1 cellular context compared by ENCODE assay signal in the genomic region with DNA sequence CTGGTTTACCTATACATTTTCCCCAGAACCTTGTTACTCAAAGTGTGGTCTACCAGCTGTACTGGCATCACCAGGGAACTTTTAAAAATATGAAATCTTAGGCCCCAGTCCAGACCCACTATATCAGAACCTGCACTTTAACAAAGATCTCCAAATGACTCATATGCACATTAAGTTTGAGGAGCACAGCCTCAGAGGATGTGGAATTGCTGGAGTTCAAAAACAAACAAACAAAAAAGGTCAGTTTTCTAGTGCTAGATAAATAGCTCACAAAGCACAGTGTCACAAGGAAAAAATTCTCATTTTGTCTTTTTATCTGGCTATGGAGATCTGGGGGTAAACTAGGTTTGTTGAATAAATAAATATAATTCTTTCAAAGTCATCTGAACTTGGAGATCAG.
TF ChIP-seq lines count a peak whose summit lies in the region.

No MANE protein-coding gene starts in this region.

TF ChIP-seq in IMR-90, 13 proteins besides CTCF, POLR2A, EP300 and RAD21:
- no peak for TF ChIP-seq ELK1 (IDR thresholded peaks at IDR 0.05; ENCODE audit: borderline replicate concordance, low read depth, low read length)
- TF ChIP-seq SMC3 (IDR thresholded peaks at IDR 0.05; ENCODE audit: low read depth, low read length): no peak
- no peak for TF ChIP-seq MXI1 (IDR thresholded peaks at IDR 0.05; ENCODE audit: borderline replicate concordance, low read depth, low read length)
- no peak for TF ChIP-seq NFE2L2 (IDR thresholded peaks at IDR 0.05; ENCODE audit: low read depth, low read length)
- no peak for TF ChIP-seq MAFK (IDR thresholded peaks at IDR 0.05; ENCODE audit: low read depth, low read length)
- TF ChIP-seq FOS (IDR thresholded peaks at IDR 0.05; ENCODE audit: low read depth, low read length): no peak
- TF ChIP-seq BHLHE40 (IDR thresholded peaks at IDR 0.05; ENCODE audit: low read depth, low read length): no peak
- TF ChIP-seq MAZ (IDR thresholded peaks at IDR 0.05; ENCODE audit: borderline replicate concordance, low read depth, low read length): no peak
- TF ChIP-seq CHD1 (IDR thresholded peaks at IDR 0.05; ENCODE audit: low read depth, low read length): no peak
- TF ChIP-seq RCOR1 (IDR thresholded peaks at IDR 0.05; ENCODE audit: insufficient replicate concordance, low read length): no peak
- no peak for TF ChIP-seq CEBPB (IDR thresholded peaks at IDR 0.05; ENCODE audit: low read depth, low read length)
- TF ChIP-seq RFX5 (IDR thresholded peaks at IDR 0.05; ENCODE audit: low read depth, low read length): no peak
- TF ChIP-seq, protein P1, sequence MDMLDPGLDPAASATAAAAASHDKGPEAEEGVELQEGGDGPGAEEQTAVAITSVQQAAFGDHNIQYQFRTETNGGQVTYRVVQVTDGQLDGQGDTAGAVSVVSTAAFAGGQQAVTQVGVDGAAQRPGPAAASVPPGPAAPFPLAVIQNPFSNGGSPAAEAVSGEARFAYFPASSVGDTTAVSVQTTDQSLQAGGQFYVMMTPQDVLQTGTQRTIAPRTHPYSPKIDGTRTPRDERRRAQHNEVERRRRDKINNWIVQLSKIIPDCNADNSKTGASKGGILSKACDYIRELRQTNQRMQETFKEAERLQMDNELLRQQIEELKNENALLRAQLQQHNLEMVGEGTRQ (IDR thresholded peaks at IDR 0.05; ENCODE audit: low read depth, low read length): no peak
